In genomic region chr1:205285391-205286101, GRCh38 we compare ENCODE assay signal across 8 cellular contexts. TPM values are rescaled to one million over a fixed set of nuclear protein-coding genes. Genes with fewer than 3 reads are reported as not detected.
A peak's percentile ranks its signal among the peaks of the same experiment; 100 is the strongest.
DNase-seq lines count a peak whose midpoint lies in the region; ATAC-seq and TF ChIP-seq lines count a peak whose summit lies in the region.

No MANE protein-coding gene starts in this region.

- TF ChIP-seq CTCF in psoas muscle (IDR thresholded peaks at IDR 0.05), result no peak

- H3K27ac ChIP-seq in ectodermal cell (ENCODE audit: insufficient read depth, low read depth, low read length, poor library complexity, severe bottlenecking) (peak overlapping the region; percentile 28), psoas muscle (peak overlapping the region; percentile 72)

- H3K4me3 ChIP-seq in ectodermal cell (ENCODE audit: insufficient read depth, low read depth, low read length) (no peak overlapping the region), psoas muscle (no peak overlapping the region)

- peak; percentile 38 for ATAC-seq in GM18861 (IDR thresholded peaks at IDR 0.05; ENCODE audit: unreplicated experiment)
- peak; percentile 38 for ATAC-seq in HG03378 (IDR thresholded peaks at IDR 0.05; ENCODE audit: unreplicated experiment)
- no peak for ATAC-seq in psoas muscle

- DNase-seq in activated CD4-positive, alpha-beta T cell treated with anti-CD3 and anti-CD28 coated beads for 24 hours (ENCODE audit: low read depth in 2 of 2), result peak; percentile 25 to 27
- no peak for DNase-seq in psoas muscle
- DNase-seq in epidermal melanocyte (ENCODE audit: insufficient read length, low spot score), result no peak
- no peak for DNase-seq in NCI-H1092 (lab: John Stamatoyannopoulos, UW)
- no peak for DNase-seq in NCI-H2196 (lab: John Stamatoyannopoulos, UW; ENCODE audit: unreplicated experiment)

- H3K9me3 ChIP-seq in ectodermal cell (ENCODE audit: control insufficient read depth, low read length) (no peaks in the 10 kb centered on the region), psoas muscle (no peaks in the 10 kb centered on the region)

- 67 to 69% methylated on average over 11 to 12 of the region's 12 CpGs for WGBS in ectodermal cell, 2 experiments
- 63 to 79% (median 64%) methylated on average over 12 of the region's 12 CpGs for WGBS in psoas muscle, 3 donors

- H3K27me3 ChIP-seq in ectodermal cell (ENCODE audit: control insufficient read depth, insufficient read depth, low read length, poor library complexity, severe bottlenecking) (no peaks in the 10 kb centered on the region), psoas muscle (ENCODE audit: insufficient read depth in 3 of 3, low read length in 2 of 3) (no peaks in the 10 kb centered on the region)

- H3K4me1 ChIP-seq in ectodermal cell (ENCODE audit: control insufficient read depth, insufficient read depth, low read length) (peaks cover 54% of the 10 kb centered on the region), psoas muscle (peaks cover 19% of the 10 kb centered on the region)

- H3K36me3 ChIP-seq in ectodermal cell (ENCODE audit: control insufficient read depth, insufficient read depth, low read length) (no peaks in the 10 kb centered on the region), psoas muscle (ENCODE audit: insufficient read depth in 1 of 2, low read depth in 1 of 2) (no peaks in the 10 kb centered on the region)

- intact Hi-C loops in psoas muscle (cut with DNase I), result no loop called here

RNA-seq across cellular contexts. Expression of gene NUAK2, which starts 36.0 kb away (rescaled TPM):
- polyA plus RNA-seq in ectodermal cell (2013, experiment 1 of 4), result 63.0 TPM
- 68.3 TPM for polyA plus RNA-seq in ectodermal cell (2013, experiment 2 of 4)
- 42.8 TPM for polyA plus RNA-seq in ectodermal cell (2013, experiment 3 of 4)
- 44.3 TPM for polyA plus RNA-seq in ectodermal cell (2013, experiment 4 of 4)
- 1 to 10 TPM in 3 of 4 donors, under 1 TPM in 1; 0.55 to 1.3 (median 1.2) TPM for total RNA-seq in psoas muscle
- polyA plus RNA-seq in psoas muscle, result under 1 TPM; 0.20 to 0.48 (median 0.22) TPM

RNA-seq across cellular contexts. Expression of gene TMCC2, which starts 57.8 kb away (rescaled TPM):
- 12.9 TPM for polyA plus RNA-seq in ectodermal cell (2013, experiment 1 of 4)
- 13.4 TPM for polyA plus RNA-seq in ectodermal cell (2013, experiment 2 of 4)
- polyA plus RNA-seq in ectodermal cell (2013, experiment 3 of 4), result 7.5 TPM
- polyA plus RNA-seq in ectodermal cell (2013, experiment 4 of 4), result 9.7 TPM
- 10 to 100 TPM in 1 of 4 donors, 1 to 10 TPM in 3; 3.4 to 21.4 (median 6.9) TPM for total RNA-seq in psoas muscle
- 10 to 100 TPM in 1 of 3 donors, 1 to 10 TPM in 1, under 1 TPM in 1; 0.66 to 17.5 (median 4.3) TPM for polyA plus RNA-seq in psoas muscle

Comparison
In these comparisons a context has a peak if more than half of its experiments do, and no peak if none do; other contexts are left out.
1. ATAC-seq: peak in GM18861 (single experiment) and HG03378 (single experiment); none in psoas muscle (0 of 4).
2. DNase-seq: peak in activated CD4-positive, alpha-beta T cell treated with anti-CD3 and anti-CD28 coated beads for 24 hours (2 of 2); none in psoas muscle (0 of 2), epidermal melanocyte (single experiment), NCI-H1092 (single experiment) and NCI-H2196 (single experiment).